In the genomic region with DNA sequence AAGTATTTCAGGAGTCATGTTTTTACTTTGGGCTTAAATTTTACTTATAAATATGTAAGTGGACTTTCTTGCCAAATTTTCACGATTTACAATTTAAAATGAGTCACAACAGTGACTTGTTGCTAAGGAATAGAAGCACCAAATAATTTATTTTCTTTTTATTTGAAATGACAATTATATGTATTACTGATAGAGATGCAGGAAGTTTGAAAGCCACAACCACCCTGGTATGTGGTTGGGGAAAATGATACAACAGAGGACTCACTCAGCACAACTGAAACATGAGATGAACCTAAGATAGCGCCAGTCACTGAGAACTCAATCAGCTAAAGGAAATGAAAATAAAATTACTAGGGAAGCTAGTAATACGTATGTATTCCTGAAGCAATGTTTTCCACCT, we compare ENCODE assay signal across 14 cellular contexts.
DNase-seq lines count a peak whose midpoint lies in the region; ATAC-seq and TF ChIP-seq lines count a peak whose summit lies in the region.
"Had no signal": no experiment of that assay in that cellular context is flagged by ENCODE, and none has a peak within 500 bp of the region (broad histone marks: within the 10 kb centered on the region; RNA-seq: fewer than 3 reads in every experiment).

No MANE protein-coding gene starts in this region.

- peak overlapping the region; percentile 87 for H2BK120ac ChIP-seq in IMR-90 (ENCODE audit: low read depth, low read length)

- H3K4me3 Mint-ChIP-seq in CD4-positive, alpha-beta T cell, result peak overlapping the region; percentile 59
- no peak overlapping the region for H3K4me3 Mint-ChIP-seq in activated T-helper 2 cell treated with anti-CD3 and anti-CD28 coated beads, Interferon-gamma antibody, Interleukin-2, Interleukin-4, amounts not matched to agents 10 μg/mL and 5 μg/mL and 100 μg/mL, durations not matched to agents 14 hours and 24 hours and 36 hours (ENCODE audit: low read depth)
- H3K4me3 Mint-ChIP-seq: H9 had no signal

- H3K56ac ChIP-seq in IMR-90 (ENCODE audit: extremely low read depth, insufficient read depth, low read length), result peak overlapping the region; percentile 35

- peaks cover 28% of the 10 kb centered on the region for H3K4me1 Mint-ChIP-seq in CD4-positive, alpha-beta T cell (ENCODE audit: low read depth)
- H3K4me1 Mint-ChIP-seq in activated T-helper 2 cell treated with anti-CD3 and anti-CD28 coated beads, Interferon-gamma antibody, Interleukin-2, Interleukin-4, amounts not matched to agents 10 μg/mL and 5 μg/mL and 100 μg/mL, durations not matched to agents 14 hours and 24 hours and 36 hours (ENCODE audit: low read depth), result peaks cover 8% of the 10 kb centered on the region
- H3K4me1 Mint-ChIP-seq: H9 had no signal

- peak overlapping the region; percentile 22 for H3K27ac ChIP-seq in CD4-positive, alpha-beta T cell (ENCODE audit: low read depth, low read length)
- peak overlapping the region; percentile 2; the same call in 1 of the 2 replicates for H3K27ac ChIP-seq in IMR-90 (ENCODE audit: insufficient read depth, low read length)
- H3K27ac ChIP-seq: adrenal gland, stomach had no signal

- peaks cover 13% of the 10 kb centered on the region for H3K4me1 ChIP-seq in IMR-90 (ENCODE audit: control insufficient read depth, insufficient read depth, low read length)
- H3K4me1 ChIP-seq: adrenal gland, stomach had no signal

- no peaks in the 10 kb centered on the region for H3K27me3 ChIP-seq in CD4-positive, alpha-beta T cell (ENCODE audit: control insufficient read depth, insufficient read depth, low read length)
- no peaks in the 10 kb centered on the region for H3K27me3 ChIP-seq in IMR-90 (ENCODE audit: control insufficient read depth, insufficient read depth, low read length)
- H3K27me3 ChIP-seq in kidney epithelial cell (ENCODE audit: control insufficient read depth, insufficient read depth, low read length), result no peaks in the 10 kb centered on the region
- H3K27me3 ChIP-seq: adrenal gland, stomach had no signal

- peak overlapping the region; percentile 53 for H3K4me2 ChIP-seq in IMR-90 (ENCODE audit: low read depth, low read length)

- no peaks in the 10 kb centered on the region for H4K20me1 ChIP-seq in IMR-90 (ENCODE audit: insufficient read depth, low read length)

- peaks cover 19 to 60% of the 10 kb centered on the region in 2 experiments for H3K79me1 ChIP-seq in IMR-90 (ENCODE audit: low read depth in 1 of 2, low read length in 2 of 2)

- peak; percentile 95 for ATAC-seq in CD4-positive, alpha-beta T cell (ENCODE audit: poor library complexity)
- ATAC-seq in IMR-90 (ENCODE audit: low read depth) (peak; percentile 92), GM19351 (IDR thresholded peaks at IDR 0.05; ENCODE audit: unreplicated experiment) (no peak), GM21723 (IDR thresholded peaks at IDR 0.05; ENCODE audit: unreplicated experiment) (no peak)
- ATAC-seq: Right ventricle myocardium inferior had no signal

- no peaks in the 10 kb centered on the region for H3K27me3 Mint-ChIP-seq in CD4-positive, alpha-beta T cell
- peaks cover 49% of the 10 kb centered on the region for H3K27me3 Mint-ChIP-seq in activated T-helper 2 cell treated with anti-CD3 and anti-CD28 coated beads, Interferon-gamma antibody, Interleukin-2, Interleukin-4, amounts not matched to agents 10 μg/mL and 5 μg/mL and 100 μg/mL, durations not matched to agents 14 hours and 24 hours and 36 hours (ENCODE audit: low read depth)

- H3K9me1 ChIP-seq in IMR-90 (ENCODE audit: insufficient read depth, low read length), result peaks cover 10% of the 10 kb centered on the region

- H4K5ac ChIP-seq in IMR-90 (ENCODE audit: low read depth, low read length), result peak overlapping the region; percentile 92

- no peak for TF ChIP-seq RAD21 in IMR-90 (IDR thresholded peaks at IDR 0.05; ENCODE audit: low read length)

- H3K14ac ChIP-seq in IMR-90 (replicated peaks; ENCODE audit: low read depth, low read length), result 0 out of 2 replicates have a peak overlapping the region, but pooled peaks have one; percentile 29

- peak overlapping the region; percentile 49; the same call in 1 of the 2 replicates for H3K23ac ChIP-seq in IMR-90 (ENCODE audit: low read depth, low read length)

- no peak overlapping the region for H3K9ac ChIP-seq in IMR-90 (ENCODE audit: low read depth, low read length)

- CTCF ChIA-PET in CD4-positive, alpha-beta T cell (lab: Charles Lee), result no interaction called here
- CTCF ChIA-PET in IMR-90 (lab: Yijun Ruan, JAX), result interaction anchor here (1.1 kb wide), 1 partner anchor 8 kb away, joined by 3 read pairs; no protein-coding TSS in a partner anchor

- no peaks in the 10 kb centered on the region for H3K9me3 ChIP-seq in CD4-positive, alpha-beta T cell (ENCODE audit: control insufficient read depth, low read length)
- no peaks in the 10 kb centered on the region for H3K9me3 ChIP-seq in IMR-90 (ENCODE audit: control insufficient read depth, insufficient read depth, low read length)
- H3K9me3 ChIP-seq: adrenal gland, stomach had no signal

- WGBS in IMR-90 (ENCODE audit: extremely low coverage in 2 of 2, insufficient read length in 1 of 2), 2 experiments, result no CpG with 5 or more reads among the region's 3 CpGs

- no peaks in the 10 kb centered on the region for H3K36me3 Mint-ChIP-seq in CD4-positive, alpha-beta T cell (ENCODE audit: low read depth)
- no peaks in the 10 kb centered on the region for H3K36me3 Mint-ChIP-seq in activated T-helper 2 cell treated with anti-CD3 and anti-CD28 coated beads, Interferon-gamma antibody, Interleukin-2, Interleukin-4, amounts not matched to agents 10 μg/mL and 5 μg/mL and 100 μg/mL, durations not matched to agents 14 hours and 24 hours and 36 hours (ENCODE audit: low read depth)

- DNase-seq in CD4-positive, alpha-beta T cell, result no peak
- DNase-seq in IMR-90, result peak; percentile 92
- DNase-seq in activated T-helper 2 cell treated with anti-CD3 and anti-CD28 coated beads, Interferon-gamma antibody, Interleukin-2, Interleukin-4, amounts not matched to agents 10 μg/mL and 5 μg/mL and 100 μg/mL, durations not matched to agents 14 hours and 24 hours and 36 hours (ENCODE audit: low spot score), result peak; percentile 27
- DNase-seq in kidney epithelial cell (ENCODE audit: low read depth), result peak; percentile 42
- DNase-seq in NCI-H345 treated with DMSO at 0.1 percent for 48 hours (lab: John Stamatoyannopoulos, UW; ENCODE audit: unreplicated experiment), result no peak
- DNase-seq in T1000 (lab: John Stamatoyannopoulos, UW), result no peak
- DNase-seq: adrenal gland, H9, Kasumi-1, retina, stomach had no signal

- H3K36me3 ChIP-seq in IMR-90 (ENCODE audit: control insufficient read depth, insufficient read depth, low read length), result no peaks in the 10 kb centered on the region
- no peaks in the 10 kb centered on the region for H3K36me3 ChIP-seq in kidney epithelial cell (ENCODE audit: control insufficient read depth, insufficient read depth, low read length)
- H3K36me3 ChIP-seq: adrenal gland, stomach had no signal

- in situ Hi-C loops in IMR-90 (cut with MboI; ENCODE audit: low sequenced_read_pairs), result no loop called here

- peak overlapping the region; percentile 64; the same call in 1 of the 2 replicates for H3K4ac ChIP-seq in IMR-90 (ENCODE audit: low read depth, low read length)

- intact Hi-C loops in CD4-positive, alpha-beta T cell (cut with DNase I, micrococcal nuclease), result loop anchor here in 1 of 2 experiments (1.0 kb wide), 1 partner anchor 20 kb away; no protein-coding TSS in a partner anchor
- intact Hi-C loops in IMR-90 (cut with micrococcal nuclease), result no loop called here
- intact Hi-C loops in activated T-helper 2 cell treated with anti-CD3 and anti-CD28 coated beads, Interferon-gamma antibody, Interleukin-2, Interleukin-4, amounts not matched to agents 10 μg/mL and 5 μg/mL and 100 μg/mL, durations not matched to agents 14 hours and 24 hours and 36 hours (cut with micrococcal nuclease), result loop anchor here (5.0 kb wide), 1 partner anchor 98 kb away; no protein-coding TSS in a partner anchor

- H2AK9ac ChIP-seq in IMR-90 (replicated peaks; ENCODE audit: low read depth, low read length, poor library complexity), result no peak overlapping the region

- peak overlapping the region; percentile 99 for H2BK5ac ChIP-seq in IMR-90 (ENCODE audit: low read depth, low read length, poor library complexity, severe bottlenecking)

- peak overlapping the region; percentile 66; the same call in 1 of the 3 replicates for H2BK15ac ChIP-seq in IMR-90 (ENCODE audit: low read depth, low read length)

- peak overlapping the region; percentile 79 for H3K18ac ChIP-seq in IMR-90 (ENCODE audit: low read depth, low read length)

- dilution Hi-C loops in IMR-90 (cut with HindIII; ENCODE audit: low sequenced_read_pairs, unreplicated experiment), result no loop called here

- peak overlapping the region; percentile 38 to 46; a peak in 2 of 4 replicates for H4K8ac ChIP-seq in IMR-90 (ENCODE audit: low read depth in 2 of 2, low read length in 2 of 2)

- no peaks in the 10 kb centered on the region for H3K9me3 Mint-ChIP-seq in CD4-positive, alpha-beta T cell
- H3K9me3 Mint-ChIP-seq in activated T-helper 2 cell treated with anti-CD3 and anti-CD28 coated beads, Interferon-gamma antibody, Interleukin-2, Interleukin-4, amounts not matched to agents 10 μg/mL and 5 μg/mL and 100 μg/mL, durations not matched to agents 14 hours and 24 hours and 36 hours, result no peaks in the 10 kb centered on the region

- no TSS peak for BruUV-seq in IMR-90 (replicated peaks; lab: Mats Ljungman, UMichigan)

- no peak for TF ChIP-seq POLR2A in IMR-90 (IDR thresholded peaks at IDR 0.05; ENCODE audit: low read depth, low read length)

- H3K27ac Mint-ChIP-seq in CD4-positive, alpha-beta T cell, result peak overlapping the region; percentile 4
- no peak overlapping the region for H3K27ac Mint-ChIP-seq in activated T-helper 2 cell treated with anti-CD3 and anti-CD28 coated beads, Interferon-gamma antibody, Interleukin-2, Interleukin-4, amounts not matched to agents 10 μg/mL and 5 μg/mL and 100 μg/mL, durations not matched to agents 14 hours and 24 hours and 36 hours
- H3K27ac Mint-ChIP-seq: H9 had no signal

- no peak overlapping the region for H2AK5ac ChIP-seq in IMR-90 (ENCODE audit: low read depth, low read length)

- H2AFZ ChIP-seq in IMR-90 (replicated peaks; ENCODE audit: low read length, poor library complexity), result no peak overlapping the region

- POLR2A ChIA-PET in CD4-positive, alpha-beta T cell (lab: Charles Lee), result interaction anchor here (1.0 to 2.2 kb wide), 5 partner anchors 8 to 20 kb away, joined by 3 to 6 read pairs (median 4); no protein-coding TSS in a partner anchor
- POLR2A ChIA-PET in IMR-90 (lab: Charles Lee; ENCODE audit: unreplicated experiment), result interaction anchor here (0.7 kb wide), 1 partner anchor 57 kb away, joined by 3 read pairs; no protein-coding TSS in a partner anchor

- no peak overlapping the region for H3K4me3 ChIP-seq in IMR-90 (ENCODE audit: insufficient read depth, low read depth, low read length)
- H3K4me3 ChIP-seq in kidney epithelial cell (ENCODE audit: low read depth, low read length), result no peak overlapping the region
- H3K4me3 ChIP-seq: adrenal gland, stomach had no signal

- no peak for TF ChIP-seq CTCF in CD4-positive, alpha-beta T cell (IDR thresholded peaks at IDR 0.05)
- TF ChIP-seq CTCF in IMR-90 (conservative IDR thresholded peaks at IDR 0.05; ENCODE audit: low read depth, low read length) (no peak), kidney epithelial cell (IDR thresholded peaks at IDR 0.05; ENCODE audit: insufficient read depth, low read length, poor library complexity, severe bottlenecking) (no peak)

- peak overlapping the region; percentile 16; the same call in 1 of the 2 replicates for H2BK20ac ChIP-seq in IMR-90 (ENCODE audit: low read depth, low read length)

- peak overlapping the region; percentile 45 for H4K91ac ChIP-seq in IMR-90 (ENCODE audit: insufficient read depth, low read depth, low read length)

Comparison
In these comparisons a context has a peak if more than half of its experiments do, and no peak if none do; other contexts are left out.
1. ATAC-seq: peak in CD4-positive, alpha-beta T cell (single experiment) and IMR-90 (single experiment); none in GM19351 (single experiment) and GM21723 (single experiment).
2. DNase-seq: peak in IMR-90 (single experiment), activated T-helper 2 cell treated with anti-CD3 and anti-CD28 coated beads, Interferon-gamma antibody, Interleukin-2, Interleukin-4, amounts not matched to agents 10 μg/mL and 5 μg/mL and 100 μg/mL, durations not matched to agents 14 hours and 24 hours and 36 hours (single experiment) and kidney epithelial cell (single experiment); none in CD4-positive, alpha-beta T cell (0 of 10), NCI-H345 treated with DMSO at 0.1 percent for 48 hours (single experiment) and T1000 (single experiment).